ENCODE assay signal across 8 cellular contexts in the genomic region with DNA sequence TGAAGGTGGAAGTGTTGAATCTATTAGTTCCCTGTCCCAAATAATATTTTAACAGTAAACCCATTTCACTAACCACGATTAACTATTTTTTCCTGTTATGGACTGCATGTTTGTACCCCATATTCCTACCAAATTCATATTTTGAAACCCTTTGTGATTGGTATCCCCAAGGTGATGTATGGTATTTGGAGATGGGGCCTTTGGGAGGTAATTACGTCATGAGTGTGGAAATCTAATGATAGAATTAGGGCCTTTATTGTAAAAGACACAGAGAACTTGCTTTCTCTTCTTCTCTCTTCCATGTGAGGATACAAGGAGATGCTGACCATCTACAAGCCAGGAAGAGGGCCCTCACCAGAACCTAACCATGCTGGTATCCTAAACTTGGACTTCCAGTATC.
"Had no signal": no experiment of that assay in that cellular context is flagged by ENCODE, and none has a peak within 500 bp of the region (broad histone marks: within the 10 kb centered on the region; RNA-seq: fewer than 3 reads in every experiment).

No MANE protein-coding gene starts in this region.

- DNase-seq: GDM1, GF-D8 had no signal

- FAIRE-seq: G401.6, GM12878, GM12891, GM12892, GM18507, GM19239 had no signal

- H3K4me3 ChIP-seq: GM12878 had no signal

- ATAC-seq: GM12878 had no signal
